ENCODE assay signal across 24 cellular contexts in the genomic region with DNA sequence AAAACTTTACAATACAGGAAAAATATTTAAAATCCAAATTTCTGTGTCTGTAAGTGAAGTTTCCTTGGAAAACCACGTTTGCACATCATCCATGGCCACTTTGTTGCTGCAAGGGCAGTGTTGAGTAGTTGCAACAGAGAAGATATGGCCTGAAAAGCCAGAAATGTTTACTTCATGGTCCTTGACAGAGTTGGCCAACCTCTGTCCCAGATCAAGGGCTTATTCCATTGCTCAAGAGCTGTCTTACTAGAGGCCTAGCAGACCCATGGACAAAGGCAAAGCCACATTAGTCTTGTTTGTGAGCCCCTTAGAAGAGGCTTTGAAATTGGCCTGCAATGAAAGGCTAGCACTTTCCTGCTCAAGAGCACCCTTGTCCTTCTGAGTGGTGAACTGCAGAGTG.
DNase-seq lines count a peak whose midpoint lies in the region; ATAC-seq, FAIRE-seq and TF ChIP-seq lines count a peak whose summit lies in the region.
"Had no signal": no experiment of that assay in that cellular context is flagged by ENCODE, and none has a peak within 500 bp of the region (broad histone marks: within the 10 kb centered on the region; RNA-seq: fewer than 3 reads in every experiment).

No MANE protein-coding gene starts in this region.

- H3K9me3 Mint-ChIP-seq in CD8-positive, alpha-beta memory T cell: peaks cover 0 to 3% (median 0%) of the 10 kb centered on the region in 5 donors
- H3K9me3 Mint-ChIP-seq: CD8-positive, alpha-beta T cell had no signal

- ATAC-seq in lower lobe of right lung: peak; percentile 33 to 54
- peak; percentile 47 for ATAC-seq in upper lobe of right lung
- ATAC-seq: CD8-positive, alpha-beta T cell; Panc1 had no signal

- H3K36me3 ChIP-seq in lower lobe of right lung: no peaks in the 10 kb centered on the region
- H3K36me3 ChIP-seq in upper lobe of right lung: no peaks in the 10 kb centered on the region
- no peaks in the 10 kb centered on the region for H3K36me3 ChIP-seq in CD8-positive, alpha-beta memory T cell (ENCODE audit: insufficient read depth, low read length)

- H3K4me1 ChIP-seq in lower lobe of right lung (peaks cover 5% of the 10 kb centered on the region), upper lobe of right lung (no peaks in the 10 kb centered on the region)
- H3K4me1 ChIP-seq in CD8-positive, alpha-beta memory T cell (ENCODE audit: insufficient read depth, low read length): no peaks in the 10 kb centered on the region

- H3K36me3 Mint-ChIP-seq in CD8-positive, alpha-beta memory T cell: no peaks in the 10 kb centered on the region
- H3K36me3 Mint-ChIP-seq: CD8-positive, alpha-beta T cell had no signal

- TF ChIP-seq CTCF in lower lobe of right lung (IDR thresholded peaks at IDR 0.05) (no peak), upper lobe of right lung (IDR thresholded peaks at IDR 0.05) (no peak)

- no peak for FAIRE-seq in frontal cortex (lab: Jason Lieb, UNC)
- FAIRE-seq: GM12891, H54 had no signal

- intact Hi-C loops in lower lobe of right lung (cut with DNase I): no loop called here
- intact Hi-C loops in upper lobe of right lung (cut with DNase I): no loop called here

- H3K27me3 Mint-ChIP-seq in CD8-positive, alpha-beta memory T cell: peaks cover 4 to 5% of the 10 kb centered on the region in 2 donors

- H3K9me3 ChIP-seq in lower lobe of right lung (no peaks in the 10 kb centered on the region), upper lobe of right lung (no peaks in the 10 kb centered on the region)
- H3K9me3 ChIP-seq in CD8-positive, alpha-beta memory T cell (ENCODE audit: low read length): no peaks in the 10 kb centered on the region

- CTCF ChIA-PET in CD8-positive, alpha-beta memory T cell (lab: Charles Lee): no interaction called here

- no peak overlapping the region for H3K4me3 Mint-ChIP-seq in CD8-positive, alpha-beta memory T cell
- H3K4me3 Mint-ChIP-seq: CD8-positive, alpha-beta T cell had no signal

- H3K4me1 Mint-ChIP-seq in CD8-positive, alpha-beta memory T cell: no peaks in the 10 kb centered on the region

- DNase-seq in amniotic epithelial cell (ENCODE audit: low read depth) (peak; percentile 87), fibroblast of peridontal ligament (ENCODE audit: extremely low read depth) (peak; percentile 45), lower lobe of right lung (no peak), upper lobe of right lung (no peak), frontal cortex (ENCODE audit: low spot score in 2 of 2) (no peak), activated gamma-delta T cell (lab: John Stamatoyannopoulos, UW) (no peak)
- no peak for DNase-seq in CD8-positive, alpha-beta memory T cell
- DNase-seq: AML-193; C1 segment of cervical spinal cord; Calu3; CD8-positive, alpha-beta T cell; DMS153; IMR-90; NCI-H1105; NCI-H146; NCI-H2029; NCI-H226; NCI-H510A treated with DMSO at 0.1 percent for 48 hours; NCI-H748 treated with DMSO at 0.1 percent for 48 hours; SIG-M5 had no signal

- POLR2A ChIA-PET in CD8-positive, alpha-beta memory T cell (lab: Charles Lee): no interaction called here

- no peak overlapping the region for H3K27ac Mint-ChIP-seq in CD8-positive, alpha-beta memory T cell
- H3K27ac Mint-ChIP-seq: CD8-positive, alpha-beta T cell had no signal

- H3K4me3 ChIP-seq in lower lobe of right lung (no peak overlapping the region), upper lobe of right lung (no peak overlapping the region)
- no peak overlapping the region for H3K4me3 ChIP-seq in CD8-positive, alpha-beta memory T cell (ENCODE audit: low read length)

- H3K27me3 ChIP-seq in lower lobe of right lung (ENCODE audit: low read depth) (peaks cover 8% of the 10 kb centered on the region), upper lobe of right lung (no peaks in the 10 kb centered on the region)
- no peaks in the 10 kb centered on the region for H3K27me3 ChIP-seq in CD8-positive, alpha-beta memory T cell (ENCODE audit: insufficient read depth, low read length, poor library complexity, severe bottlenecking)

- H3K27ac ChIP-seq in lower lobe of right lung (no peak overlapping the region), upper lobe of right lung (no peak overlapping the region)
- no peak overlapping the region for H3K27ac ChIP-seq in CD8-positive, alpha-beta memory T cell (ENCODE audit: low read depth, low read length)
- H3K27ac ChIP-seq: KMS-11 had no signal

Comparison
In these comparisons a context has a peak if more than half of its experiments do, and no peak if none do; other contexts are left out.
1. DNase-seq: peak in amniotic epithelial cell (single experiment) and fibroblast of peridontal ligament (single experiment); none in lower lobe of right lung (single experiment), upper lobe of right lung (single experiment), frontal cortex (0 of 2), CD8-positive, alpha-beta memory T cell (0 of 5) and activated gamma-delta T cell (single experiment).